1 cellular context compared by ENCODE assay signal in the genomic region with DNA sequence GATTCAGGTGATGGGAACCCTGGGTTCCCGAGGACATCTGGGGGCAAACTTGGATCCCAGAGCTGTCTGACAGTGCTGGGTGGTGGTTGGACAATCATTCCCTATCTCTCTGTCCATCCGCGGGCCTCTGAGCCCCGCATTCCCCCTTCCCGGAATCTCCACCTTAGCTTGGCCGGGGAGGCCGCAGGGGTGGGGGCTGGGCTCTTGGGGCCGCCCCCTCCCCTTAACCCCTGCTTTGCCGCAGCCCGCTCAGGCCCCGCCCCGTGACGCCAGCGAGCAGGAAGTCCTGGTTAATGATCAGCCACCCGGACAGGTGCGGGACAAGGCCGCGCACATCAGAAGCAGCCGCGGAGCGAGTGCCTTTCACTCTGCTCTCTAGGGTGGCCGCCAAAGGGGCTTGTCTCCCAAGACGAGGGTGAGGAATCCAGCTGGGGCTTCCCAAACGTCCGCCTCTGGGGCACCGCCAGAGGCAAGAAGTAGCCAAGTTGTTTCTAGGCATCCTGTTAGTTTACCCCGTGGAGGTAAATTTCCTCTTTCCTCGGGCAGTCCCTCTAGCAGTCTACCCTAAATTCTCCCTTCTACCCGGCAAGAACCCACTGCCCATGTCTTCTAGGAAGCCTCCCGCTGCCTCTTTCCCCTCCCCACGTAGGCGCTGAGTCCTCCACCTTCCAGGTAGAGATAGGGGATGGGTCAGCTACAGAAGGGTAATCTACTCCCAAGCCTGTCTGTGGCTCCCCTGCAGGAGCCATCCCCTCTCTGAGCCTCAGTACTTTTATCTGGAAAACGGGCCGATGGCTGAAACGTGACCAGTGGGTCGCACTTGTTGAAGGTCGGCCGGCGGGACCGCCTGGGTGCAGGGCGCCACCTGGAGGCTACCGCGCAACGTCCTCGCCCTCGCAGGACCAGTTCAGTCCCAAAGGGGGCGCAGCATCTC.
TF ChIP-seq lines count a peak whose summit lies in the region.

No MANE protein-coding gene starts in this region.

TF ChIP-seq in K562, 482 proteins besides CTCF, POLR2A, EP300 and RAD21 (continued from another document and continues in another):
- TF ChIP-seq, protein P1, sequence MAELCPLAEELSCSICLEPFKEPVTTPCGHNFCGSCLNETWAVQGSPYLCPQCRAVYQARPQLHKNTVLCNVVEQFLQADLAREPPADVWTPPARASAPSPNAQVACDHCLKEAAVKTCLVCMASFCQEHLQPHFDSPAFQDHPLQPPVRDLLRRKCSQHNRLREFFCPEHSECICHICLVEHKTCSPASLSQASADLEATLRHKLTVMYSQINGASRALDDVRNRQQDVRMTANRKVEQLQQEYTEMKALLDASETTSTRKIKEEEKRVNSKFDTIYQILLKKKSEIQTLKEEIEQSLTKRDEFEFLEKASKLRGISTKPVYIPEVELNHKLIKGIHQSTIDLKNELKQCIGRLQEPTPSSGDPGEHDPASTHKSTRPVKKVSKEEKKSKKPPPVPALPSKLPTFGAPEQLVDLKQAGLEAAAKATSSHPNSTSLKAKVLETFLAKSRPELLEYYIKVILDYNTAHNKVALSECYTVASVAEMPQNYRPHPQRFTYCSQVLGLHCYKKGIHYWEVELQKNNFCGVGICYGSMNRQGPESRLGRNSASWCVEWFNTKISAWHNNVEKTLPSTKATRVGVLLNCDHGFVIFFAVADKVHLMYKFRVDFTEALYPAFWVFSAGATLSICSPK (IDR thresholded peaks at IDR 0.05; ENCODE audit: borderline replicate concordance) = no peak
- TF ChIP-seq KLF1 (tag; IDR thresholded peaks at IDR 0.05) (no peak), SAFB (IDR thresholded peaks at IDR 0.05; ENCODE audit: borderline replicate concordance, low read depth, low read length) (no peak), DNMT1 (IDR thresholded peaks at IDR 0.05) (peak; percentile 81; the same call in 1 of the 2 replicates), ZNF431 (CRISPR knock-in tag; IDR thresholded peaks at IDR 0.05) (no peak), SMAD2 (IDR thresholded peaks at IDR 0.05; ENCODE audit: low read depth, low read length) (no peak), POLR2B (IDR thresholded peaks at IDR 0.05; ENCODE audit: low read depth, partially characterized antibody) (peak; percentile 47), ZC3H11A (IDR thresholded peaks at IDR 0.05; ENCODE audit: low read depth, low read length) (no peak), TEAD1 (CRISPR knock-in tag; IDR thresholded peaks at IDR 0.05) (peak; percentile 28 to 34; a peak in 2 of 4 replicates), ZNF347 (CRISPR knock-in tag; IDR thresholded peaks at IDR 0.05; ENCODE audit: low read depth) (no peak), CHD2 (IDR thresholded peaks at IDR 0.05; ENCODE audit: low read depth, low read length) (no peak), KAT2B (IDR thresholded peaks at IDR 0.05; ENCODE audit: low read depth, low read length) (peak; percentile 82), HSF4 (CRISPR knock-in tag; IDR thresholded peaks at IDR 0.05; ENCODE audit: borderline replicate concordance) (no peak), NFRKB (IDR thresholded peaks at IDR 0.05; ENCODE audit: low read depth) (no peak), RB1 (IDR thresholded peaks at IDR 0.05; ENCODE audit: low read depth) (peak; percentile 93), FOXA1 (IDR thresholded peaks at IDR 0.05; ENCODE audit: borderline replicate concordance) (no peak), SMAD1 (IDR thresholded peaks at IDR 0.05; ENCODE audit: low read depth, low read length, partially characterized antibody) (peak; percentile 33), ZNF408 (CRISPR knock-in tag; IDR thresholded peaks at IDR 0.05; ENCODE audit: low read depth) (no peak), FOXJ2 (tag; IDR thresholded peaks at IDR 0.05) (no peak), PCBP1 (IDR thresholded peaks at IDR 0.05; ENCODE audit: low read depth, low read length, poor library complexity, severe bottlenecking) (no peak), BRD4 (IDR thresholded peaks at IDR 0.05) (no peak; the same call in 1 of the 2 replicates), ZNF311 (CRISPR knock-in tag; IDR thresholded peaks at IDR 0.05) (0 out of 2 replicates have a peak, but pooled peaks have one; percentile 24), SNRNP70 (optimal IDR thresholded peaks at IDR 0.05; ENCODE audit: low read depth, low read length) (no peak), FOXK2 (conservative IDR thresholded peaks at IDR 0.05 in 1 of 2, IDR thresholded peaks at IDR 0.05 in 1 of 2; ENCODE audit: low read depth in 2 of 2) (no peak), ZBED1 (IDR thresholded peaks at IDR 0.05) (peak; percentile 50; the same call in 1 of the 2 replicates), EP400 (IDR thresholded peaks at IDR 0.05) (peak; percentile 83), MCM5 (IDR thresholded peaks at IDR 0.05; ENCODE audit: low read depth) (no peak), TRIM28 (IDR thresholded peaks at IDR 0.05) (peak; percentile 67; the same call in 1 of the 2 replicates), ZNF263 (CRISPR knock-in tag; IDR thresholded peaks at IDR 0.05; ENCODE audit: borderline replicate concordance) (peak; percentile 48; the same call in 1 of the 2 replicates), CSDE1 (IDR thresholded peaks at IDR 0.05) (no peak), HDAC2 (IDR thresholded peaks at IDR 0.05) (peak; percentile 96), THRAP3 (IDR thresholded peaks at IDR 0.05; ENCODE audit: borderline replicate concordance) (peak; percentile 57; the same call in 1 of the 2 replicates), LCOR (CRISPR knock-in tag; IDR thresholded peaks at IDR 0.05) (peak; percentile 78; the same call in 1 of the 2 replicates), BRF1 (IDR thresholded peaks at IDR 0.05; ENCODE audit: borderline replicate concordance, extremely low read depth, insufficient read length) (no peak)
- TF ChIP-seq, protein P2, sequence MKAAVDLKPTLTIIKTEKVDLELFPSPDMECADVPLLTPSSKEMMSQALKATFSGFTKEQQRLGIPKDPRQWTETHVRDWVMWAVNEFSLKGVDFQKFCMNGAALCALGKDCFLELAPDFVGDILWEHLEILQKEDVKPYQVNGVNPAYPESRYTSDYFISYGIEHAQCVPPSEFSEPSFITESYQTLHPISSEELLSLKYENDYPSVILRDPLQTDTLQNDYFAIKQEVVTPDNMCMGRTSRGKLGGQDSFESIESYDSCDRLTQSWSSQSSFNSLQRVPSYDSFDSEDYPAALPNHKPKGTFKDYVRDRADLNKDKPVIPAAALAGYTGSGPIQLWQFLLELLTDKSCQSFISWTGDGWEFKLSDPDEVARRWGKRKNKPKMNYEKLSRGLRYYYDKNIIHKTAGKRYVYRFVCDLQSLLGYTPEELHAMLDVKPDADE (conservative IDR thresholded peaks at IDR 0.05; ENCODE audit: control insufficient read depth, low read depth, low read length) = peak; percentile 26; the same call in 1 of the 2 replicates
- TF ChIP-seq, protein P3, sequence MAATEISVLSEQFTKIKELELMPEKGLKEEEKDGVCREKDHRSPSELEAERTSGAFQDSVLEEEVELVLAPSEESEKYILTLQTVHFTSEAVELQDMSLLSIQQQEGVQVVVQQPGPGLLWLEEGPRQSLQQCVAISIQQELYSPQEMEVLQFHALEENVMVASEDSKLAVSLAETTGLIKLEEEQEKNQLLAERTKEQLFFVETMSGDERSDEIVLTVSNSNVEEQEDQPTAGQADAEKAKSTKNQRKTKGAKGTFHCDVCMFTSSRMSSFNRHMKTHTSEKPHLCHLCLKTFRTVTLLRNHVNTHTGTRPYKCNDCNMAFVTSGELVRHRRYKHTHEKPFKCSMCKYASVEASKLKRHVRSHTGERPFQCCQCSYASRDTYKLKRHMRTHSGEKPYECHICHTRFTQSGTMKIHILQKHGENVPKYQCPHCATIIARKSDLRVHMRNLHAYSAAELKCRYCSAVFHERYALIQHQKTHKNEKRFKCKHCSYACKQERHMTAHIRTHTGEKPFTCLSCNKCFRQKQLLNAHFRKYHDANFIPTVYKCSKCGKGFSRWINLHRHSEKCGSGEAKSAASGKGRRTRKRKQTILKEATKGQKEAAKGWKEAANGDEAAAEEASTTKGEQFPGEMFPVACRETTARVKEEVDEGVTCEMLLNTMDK (IDR thresholded peaks at IDR 0.05; ENCODE audit: borderline replicate concordance, insufficient read depth, low read depth, low read length, poor library complexity, severe bottlenecking) = peak; percentile 98
- TF ChIP-seq, protein P4, sequence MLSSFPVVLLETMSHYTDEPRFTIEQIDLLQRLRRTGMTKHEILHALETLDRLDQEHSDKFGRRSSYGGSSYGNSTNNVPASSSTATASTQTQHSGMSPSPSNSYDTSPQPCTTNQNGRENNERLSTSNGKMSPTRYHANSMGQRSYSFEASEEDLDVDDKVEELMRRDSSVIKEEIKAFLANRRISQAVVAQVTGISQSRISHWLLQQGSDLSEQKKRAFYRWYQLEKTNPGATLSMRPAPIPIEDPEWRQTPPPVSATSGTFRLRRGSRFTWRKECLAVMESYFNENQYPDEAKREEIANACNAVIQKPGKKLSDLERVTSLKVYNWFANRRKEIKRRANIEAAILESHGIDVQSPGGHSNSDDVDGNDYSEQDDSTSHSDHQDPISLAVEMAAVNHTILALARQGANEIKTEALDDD (IDR thresholded peaks at IDR 0.05) = no peak
- TF ChIP-seq, protein P5, sequence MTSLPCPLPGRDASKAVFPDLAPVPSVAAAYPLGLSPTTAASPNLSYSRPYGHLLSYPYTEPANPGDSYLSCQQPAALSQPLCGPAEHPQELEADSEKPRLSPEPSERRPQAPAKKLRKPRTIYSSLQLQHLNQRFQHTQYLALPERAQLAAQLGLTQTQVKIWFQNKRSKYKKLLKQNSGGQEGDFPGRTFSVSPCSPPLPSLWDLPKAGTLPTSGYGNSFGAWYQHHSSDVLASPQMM (CRISPR knock-in tag; IDR thresholded peaks at IDR 0.05) = no peak
- TF ChIP-seq, protein P6, sequence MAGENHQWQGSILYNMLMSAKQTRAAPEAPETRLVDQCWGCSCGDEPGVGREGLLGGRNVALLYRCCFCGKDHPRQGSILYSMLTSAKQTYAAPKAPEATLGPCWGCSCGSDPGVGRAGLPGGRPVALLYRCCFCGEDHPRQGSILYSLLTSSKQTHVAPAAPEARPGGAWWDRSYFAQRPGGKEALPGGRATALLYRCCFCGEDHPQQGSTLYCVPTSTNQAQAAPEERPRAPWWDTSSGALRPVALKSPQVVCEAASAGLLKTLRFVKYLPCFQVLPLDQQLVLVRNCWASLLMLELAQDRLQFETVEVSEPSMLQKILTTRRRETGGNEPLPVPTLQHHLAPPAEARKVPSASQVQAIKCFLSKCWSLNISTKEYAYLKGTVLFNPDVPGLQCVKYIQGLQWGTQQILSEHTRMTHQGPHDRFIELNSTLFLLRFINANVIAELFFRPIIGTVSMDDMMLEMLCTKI (IDR thresholded peaks at IDR 0.05; ENCODE audit: partially characterized antibody) = no peak
- TF ChIP-seq, protein P7, sequence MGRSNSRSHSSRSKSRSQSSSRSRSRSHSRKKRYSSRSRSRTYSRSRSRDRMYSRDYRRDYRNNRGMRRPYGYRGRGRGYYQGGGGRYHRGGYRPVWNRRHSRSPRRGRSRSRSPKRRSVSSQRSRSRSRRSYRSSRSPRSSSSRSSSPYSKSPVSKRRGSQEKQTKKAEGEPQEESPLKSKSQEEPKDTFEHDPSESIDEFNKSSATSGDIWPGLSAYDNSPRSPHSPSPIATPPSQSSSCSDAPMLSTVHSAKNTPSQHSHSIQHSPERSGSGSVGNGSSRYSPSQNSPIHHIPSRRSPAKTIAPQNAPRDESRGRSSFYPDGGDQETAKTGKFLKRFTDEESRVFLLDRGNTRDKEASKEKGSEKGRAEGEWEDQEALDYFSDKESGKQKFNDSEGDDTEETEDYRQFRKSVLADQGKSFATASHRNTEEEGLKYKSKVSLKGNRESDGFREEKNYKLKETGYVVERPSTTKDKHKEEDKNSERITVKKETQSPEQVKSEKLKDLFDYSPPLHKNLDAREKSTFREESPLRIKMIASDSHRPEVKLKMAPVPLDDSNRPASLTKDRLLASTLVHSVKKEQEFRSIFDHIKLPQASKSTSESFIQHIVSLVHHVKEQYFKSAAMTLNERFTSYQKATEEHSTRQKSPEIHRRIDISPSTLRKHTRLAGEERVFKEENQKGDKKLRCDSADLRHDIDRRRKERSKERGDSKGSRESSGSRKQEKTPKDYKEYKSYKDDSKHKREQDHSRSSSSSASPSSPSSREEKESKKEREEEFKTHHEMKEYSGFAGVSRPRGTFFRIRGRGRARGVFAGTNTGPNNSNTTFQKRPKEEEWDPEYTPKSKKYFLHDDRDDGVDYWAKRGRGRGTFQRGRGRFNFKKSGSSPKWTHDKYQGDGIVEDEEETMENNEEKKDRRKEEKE (IDR thresholded peaks at IDR 0.05; ENCODE audit: borderline replicate concordance in 1 of 2, control insufficient read depth in 1 of 2, low read depth in 2 of 2, low read length in 1 of 2) = no peak
- TF ChIP-seq, protein P8, sequence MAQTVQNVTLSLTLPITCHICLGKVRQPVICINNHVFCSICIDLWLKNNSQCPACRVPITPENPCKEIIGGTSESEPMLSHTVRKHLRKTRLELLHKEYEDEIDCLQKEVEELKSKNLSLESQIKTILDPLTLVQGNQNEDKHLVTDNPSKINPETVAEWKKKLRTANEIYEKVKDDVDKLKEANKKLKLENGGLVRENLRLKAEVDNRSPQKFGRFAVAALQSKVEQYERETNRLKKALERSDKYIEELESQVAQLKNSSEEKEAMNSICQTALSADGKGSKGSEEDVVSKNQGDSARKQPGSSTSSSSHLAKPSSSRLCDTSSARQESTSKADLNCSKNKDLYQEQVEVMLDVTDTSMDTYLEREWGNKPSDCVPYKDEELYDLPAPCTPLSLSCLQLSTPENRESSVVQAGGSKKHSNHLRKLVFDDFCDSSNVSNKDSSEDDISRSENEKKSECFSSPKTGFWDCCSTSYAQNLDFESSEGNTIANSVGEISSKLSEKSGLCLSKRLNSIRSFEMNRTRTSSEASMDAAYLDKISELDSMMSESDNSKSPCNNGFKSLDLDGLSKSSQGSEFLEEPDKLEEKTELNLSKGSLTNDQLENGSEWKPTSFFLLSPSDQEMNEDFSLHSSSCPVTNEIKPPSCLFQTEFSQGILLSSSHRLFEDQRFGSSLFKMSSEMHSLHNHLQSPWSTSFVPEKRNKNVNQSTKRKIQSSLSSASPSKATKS (CRISPR knock-in tag; IDR thresholded peaks at IDR 0.05) = no peak
- TF ChIP-seq, protein P9, sequence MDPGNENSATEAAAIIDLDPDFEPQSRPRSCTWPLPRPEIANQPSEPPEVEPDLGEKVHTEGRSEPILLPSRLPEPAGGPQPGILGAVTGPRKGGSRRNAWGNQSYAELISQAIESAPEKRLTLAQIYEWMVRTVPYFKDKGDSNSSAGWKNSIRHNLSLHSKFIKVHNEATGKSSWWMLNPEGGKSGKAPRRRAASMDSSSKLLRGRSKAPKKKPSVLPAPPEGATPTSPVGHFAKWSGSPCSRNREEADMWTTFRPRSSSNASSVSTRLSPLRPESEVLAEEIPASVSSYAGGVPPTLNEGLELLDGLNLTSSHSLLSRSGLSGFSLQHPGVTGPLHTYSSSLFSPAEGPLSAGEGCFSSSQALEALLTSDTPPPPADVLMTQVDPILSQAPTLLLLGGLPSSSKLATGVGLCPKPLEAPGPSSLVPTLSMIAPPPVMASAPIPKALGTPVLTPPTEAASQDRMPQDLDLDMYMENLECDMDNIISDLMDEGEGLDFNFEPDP (CRISPR knock-in tag; IDR thresholded peaks at IDR 0.05) = no peak
- TF ChIP-seq, protein P10, sequence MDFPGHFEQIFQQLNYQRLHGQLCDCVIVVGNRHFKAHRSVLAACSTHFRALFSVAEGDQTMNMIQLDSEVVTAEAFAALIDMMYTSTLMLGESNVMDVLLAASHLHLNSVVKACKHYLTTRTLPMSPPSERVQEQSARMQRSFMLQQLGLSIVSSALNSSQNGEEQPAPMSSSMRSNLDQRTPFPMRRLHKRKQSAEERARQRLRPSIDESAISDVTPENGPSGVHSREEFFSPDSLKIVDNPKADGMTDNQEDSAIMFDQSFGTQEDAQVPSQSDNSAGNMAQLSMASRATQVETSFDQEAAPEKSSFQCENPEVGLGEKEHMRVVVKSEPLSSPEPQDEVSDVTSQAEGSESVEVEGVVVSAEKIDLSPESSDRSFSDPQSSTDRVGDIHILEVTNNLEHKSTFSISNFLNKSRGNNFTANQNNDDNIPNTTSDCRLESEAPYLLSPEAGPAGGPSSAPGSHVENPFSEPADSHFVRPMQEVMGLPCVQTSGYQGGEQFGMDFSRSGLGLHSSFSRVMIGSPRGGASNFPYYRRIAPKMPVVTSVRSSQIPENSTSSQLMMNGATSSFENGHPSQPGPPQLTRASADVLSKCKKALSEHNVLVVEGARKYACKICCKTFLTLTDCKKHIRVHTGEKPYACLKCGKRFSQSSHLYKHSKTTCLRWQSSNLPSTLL (IDR thresholded peaks at IDR 0.05) = no peak
